In the genomic region with DNA sequence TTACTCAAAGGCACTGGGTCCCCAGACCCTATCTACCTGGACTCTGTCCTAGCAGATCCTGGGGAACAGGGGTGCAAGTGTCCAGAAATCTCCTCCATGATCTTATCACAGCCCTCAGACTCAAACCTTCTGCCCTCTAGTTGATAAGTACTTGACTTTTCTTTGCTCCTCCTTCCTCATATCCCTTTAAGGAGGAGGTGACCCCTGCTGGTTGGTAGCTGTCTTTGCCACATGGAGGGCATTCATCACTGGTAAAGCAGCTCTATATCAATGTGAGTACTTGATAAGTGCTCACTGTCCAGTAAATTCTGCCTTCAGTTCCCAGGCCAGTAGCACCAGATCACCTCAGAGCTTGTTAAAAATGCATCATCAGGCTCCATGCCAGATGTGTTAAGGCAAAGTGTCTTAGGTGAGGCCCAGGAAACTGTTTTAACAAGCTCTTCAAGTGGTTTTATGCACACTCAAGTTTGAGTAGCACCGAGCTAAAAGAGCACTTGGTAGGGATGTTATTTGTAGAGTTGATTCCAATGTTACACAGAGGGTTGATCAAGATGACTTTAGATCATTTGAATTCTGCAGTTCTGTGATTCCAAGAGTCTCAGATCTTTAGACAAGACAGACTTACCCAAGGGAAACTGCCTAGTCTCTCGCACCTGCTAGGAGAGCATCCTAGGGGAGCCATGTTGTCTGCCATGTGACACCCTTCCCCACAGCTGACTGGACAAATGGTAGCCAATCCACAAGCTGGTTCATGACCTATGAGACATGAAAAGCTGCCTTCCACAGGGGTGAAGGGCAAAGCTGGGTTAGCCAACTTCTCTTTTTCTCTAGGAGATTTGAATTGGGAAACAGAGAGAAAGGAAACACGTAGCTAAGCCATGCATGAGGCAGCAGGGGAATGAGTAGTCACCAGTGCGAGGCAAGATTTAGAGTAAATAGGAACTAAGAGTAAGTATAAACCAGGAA, we compare ENCODE assay signal across 8 cellular contexts. TPM values are rescaled to one million over a fixed set of nuclear protein-coding genes. Genes with fewer than 3 reads are reported as not detected.
DNase-seq lines count a peak whose midpoint lies in the region; ATAC-seq and TF ChIP-seq lines count a peak whose summit lies in the region.

No MANE protein-coding gene starts in this region.

- CTCF ChIA-PET in activated CD8-positive, alpha-beta T cell treated with anti-CD3 and anti-CD28 coated beads for 36 hours (lab: Charles Lee) = interaction anchor here (0.6 to 3.9 kb wide), 38 partner anchors 8 to 155 kb away, joined by 3 to 21 read pairs (median 4); partner anchors contain the start of genes TREML1 and TREML2

- POLR2A ChIA-PET in activated CD8-positive, alpha-beta T cell treated with anti-CD3 and anti-CD28 coated beads for 36 hours (lab: Charles Lee) = interaction anchor here (1.0 to 1.2 kb wide), 3 partner anchors 8 to 14 kb away, joined by 3 read pairs; no protein-coding TSS in a partner anchor

- intact Hi-C loops in activated CD8-positive, alpha-beta T cell treated with anti-CD3 and anti-CD28 coated beads for 36 hours (cut with micrococcal nuclease) = loop anchor here (10.0 kb wide), 1 partner anchor 108 kb away; the partner anchor contains the start of genes NFYA and OARD1
- intact Hi-C loops in posterior vena cava (cut with DNase I) = no loop called here

- H3K27ac Mint-ChIP-seq in activated CD8-positive, alpha-beta T cell treated with anti-CD3 and anti-CD28 coated beads for 36 hours = no peak overlapping the region
- no peak overlapping the region for H3K27ac Mint-ChIP-seq in osteocyte (ENCODE audit: unreplicated experiment)

- H3K27me3 Mint-ChIP-seq in activated CD8-positive, alpha-beta T cell treated with anti-CD3 and anti-CD28 coated beads for 36 hours = no peaks in the 10 kb centered on the region
- peaks cover 37% of the 10 kb centered on the region for H3K27me3 Mint-ChIP-seq in osteocyte (ENCODE audit: unreplicated experiment)

- no peaks in the 10 kb centered on the region for H3K9me3 Mint-ChIP-seq in activated CD8-positive, alpha-beta T cell treated with anti-CD3 and anti-CD28 coated beads for 36 hours
- H3K9me3 Mint-ChIP-seq in osteocyte (ENCODE audit: unreplicated experiment) = no peaks in the 10 kb centered on the region

- peaks cover 11% of the 10 kb centered on the region for H3K4me1 Mint-ChIP-seq in activated CD8-positive, alpha-beta T cell treated with anti-CD3 and anti-CD28 coated beads for 36 hours (ENCODE audit: low read depth)
- no peaks in the 10 kb centered on the region for H3K4me1 Mint-ChIP-seq in osteocyte (ENCODE audit: unreplicated experiment)

- ATAC-seq in HG03175 (IDR thresholded peaks at IDR 0.05; ENCODE audit: unreplicated experiment) (peak; percentile 71), GM21423 (IDR thresholded peaks at IDR 0.05; ENCODE audit: unreplicated experiment) (no peak)
- peak; percentile 96 for ATAC-seq in activated CD8-positive, alpha-beta T cell treated with anti-CD3 and anti-CD28 coated beads for 36 hours

- H3K36me3 Mint-ChIP-seq in activated CD8-positive, alpha-beta T cell treated with anti-CD3 and anti-CD28 coated beads for 36 hours (ENCODE audit: low read depth) = no peaks in the 10 kb centered on the region
- no peaks in the 10 kb centered on the region for H3K36me3 Mint-ChIP-seq in osteocyte (ENCODE audit: unreplicated experiment)

- TF ChIP-seq CTCF in activated CD8-positive, alpha-beta T cell treated with anti-CD3 and anti-CD28 coated beads for 36 hours (IDR thresholded peaks at IDR 0.05) = peak; percentile 64
- peak; percentile 70 for TF ChIP-seq CTCF in osteocyte (IDR thresholded peaks at IDR 0.05)

- DNase-seq in GM04503 (ENCODE audit: low read depth) (peak; percentile 12), NCI-H748 treated with DMSO at 0.1 percent for 48 hours (lab: John Stamatoyannopoulos, UW) (peak; percentile 6), fibroblast of the conjunctiva (ENCODE audit: low read depth) (peak; percentile 35), osteocyte (ENCODE audit: extremely low spot score, unreplicated experiment) (peak; percentile 73), posterior vena cava (ENCODE audit: low spot score) (no peak)
- DNase-seq in activated CD8-positive, alpha-beta T cell treated with anti-CD3 and anti-CD28 coated beads for 36 hours = peak; percentile 66

- no peak overlapping the region for H3K4me3 Mint-ChIP-seq in activated CD8-positive, alpha-beta T cell treated with anti-CD3 and anti-CD28 coated beads for 36 hours
- H3K4me3 Mint-ChIP-seq in osteocyte (ENCODE audit: unreplicated experiment) = no peak overlapping the region

RNA-seq across cellular contexts. Expression of gene TREML2, which starts 18.6 kb away (rescaled TPM):
- total RNA-seq in activated CD8-positive, alpha-beta T cell treated with anti-CD3 and anti-CD28 coated beads for 36 hours = 1 to 10 TPM; 6.9 to 8.2 TPM
- total RNA-seq in osteocyte (not detected in 2 replicates), posterior vena cava (under 1 TPM; 0.19 to 0.28 TPM)

RNA-seq across cellular contexts. Expression of gene TREM2, which starts 19.4 kb away (rescaled TPM):
- total RNA-seq in activated CD8-positive, alpha-beta T cell treated with anti-CD3 and anti-CD28 coated beads for 36 hours = not detected
- total RNA-seq in osteocyte (not detected in 2 replicates), posterior vena cava (1 to 10 TPM; 3.8 to 8.6 TPM)

RNA-seq across cellular contexts. Expression of gene TREML1, which starts 28.2 kb away (rescaled TPM):
- not detected for total RNA-seq in activated CD8-positive, alpha-beta T cell treated with anti-CD3 and anti-CD28 coated beads for 36 hours
- not detected in 2 replicates for total RNA-seq in osteocyte
- total RNA-seq in posterior vena cava = under 1 TPM; 0.56 to 0.57 TPM

RNA-seq across cellular contexts. Expression of gene TREML4, which starts 45.8 kb away (rescaled TPM):
- total RNA-seq in activated CD8-positive, alpha-beta T cell treated with anti-CD3 and anti-CD28 coated beads for 36 hours = not detected
- not detected in 2 replicates for total RNA-seq in osteocyte
- total RNA-seq in posterior vena cava = under 1 TPM in 1 of 2 donors, not detected in 1; 0.14 TPM
